8 cellular contexts compared by ENCODE assay signal in the genomic region with DNA sequence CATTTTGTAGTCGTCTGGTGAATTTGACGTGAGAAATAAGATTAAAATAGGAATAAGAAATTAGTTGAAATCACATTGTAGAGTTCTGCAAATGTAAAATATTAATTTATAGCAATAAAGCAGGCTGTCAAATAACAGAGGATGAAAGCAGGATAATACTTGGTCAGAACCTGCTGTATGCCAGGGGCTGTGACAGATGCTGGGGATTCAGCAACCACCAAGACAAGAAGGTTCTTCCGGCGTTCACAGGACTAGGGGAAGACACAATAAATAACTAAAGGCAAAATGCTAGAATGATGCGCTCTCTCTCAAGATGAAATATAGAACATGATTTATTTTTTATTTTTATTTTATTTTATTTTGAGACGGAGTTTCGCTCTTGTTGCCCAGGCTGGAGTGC. TPM values are rescaled to one million over a fixed set of nuclear protein-coding genes. Genes with fewer than 3 reads are reported as not detected.
A peak's percentile ranks its signal among the peaks of the same experiment; 100 is the strongest.
DNase-seq lines count a peak whose midpoint lies in the region; ATAC-seq and TF ChIP-seq lines count a peak whose summit lies in the region.

No MANE protein-coding gene starts in this region.

- H3K9me3 ChIP-seq in left ventricle myocardium inferior (replicated peaks) (no peaks in the 10 kb centered on the region), adipocyte (ENCODE audit: control insufficient read depth, low read length) (no peaks in the 10 kb centered on the region), right lobe of liver (no peaks in the 10 kb centered on the region), vagina (no peaks in the 10 kb centered on the region)

- H3K9ac ChIP-seq in adipocyte (ENCODE audit: low read length) = peak overlapping the region; percentile 89

- TF ChIP-seq POLR2A in right lobe of liver (IDR thresholded peaks at IDR 0.05) (no peak), vagina (IDR thresholded peaks at IDR 0.05) (no peak)

- no peaks in the 10 kb centered on the region for H3K27me3 ChIP-seq in left ventricle myocardium inferior (ENCODE audit: low read depth)
- no peaks in the 10 kb centered on the region for H3K27me3 ChIP-seq in adipocyte (replicated peaks; ENCODE audit: control insufficient read depth, insufficient read depth, low read length)
- no peaks in the 10 kb centered on the region for H3K27me3 ChIP-seq in right lobe of liver
- H3K27me3 ChIP-seq in vagina = no peaks in the 10 kb centered on the region

- WGBS in right lobe of liver (ENCODE audit: insufficient coverage, low coverage, low lambda C conversion rate, missing lambda C conversion rate) = 69% methylated on average over 7 of the region's 7 CpGs

- H3K4me1 ChIP-seq in left ventricle myocardium inferior = peaks cover 14% of the 10 kb centered on the region
- H3K4me1 ChIP-seq in adipocyte (ENCODE audit: control insufficient read depth, insufficient read depth, low read length) = peaks cover 3% of the 10 kb centered on the region
- no peaks in the 10 kb centered on the region for H3K4me1 ChIP-seq in right lobe of liver
- H3K4me1 ChIP-seq in vagina = peaks cover 8% of the 10 kb centered on the region

- DNase-seq in left ventricle myocardium inferior (no peak), cardiac septum (ENCODE audit: low spot score) (no peak), adipocyte (ENCODE audit: low read depth) (no peak), right lobe of liver (no peak), vagina (ENCODE audit: extremely low spot score in 2 of 2) (no peak), T-helper 9 cell (no peak)
- DNase-seq in central memory CD4-positive, alpha-beta T cell = no peak

- H3K27ac ChIP-seq in left ventricle myocardium inferior (replicated peaks) (peak overlapping the region; percentile 98), right lobe of liver (peak overlapping the region; percentile 76 to 83 (median 81)), vagina (peak overlapping the region; percentile 90)

- H3K4me3 ChIP-seq in left ventricle myocardium inferior = peak overlapping the region; percentile 77
- H3K4me3 ChIP-seq in adipocyte (ENCODE audit: low read length) = peak overlapping the region; percentile 93
- H3K4me3 ChIP-seq in right lobe of liver = peak overlapping the region; percentile 50 to 66 (median 60)
- peak overlapping the region; percentile 75 to 85 for H3K4me3 ChIP-seq in vagina

- no peak for ATAC-seq in right lobe of liver
- no peak for ATAC-seq in HG02870 (IDR thresholded peaks at IDR 0.05; ENCODE audit: unreplicated experiment)

- H3K36me3 ChIP-seq in left ventricle myocardium inferior = no peaks in the 10 kb centered on the region
- no peaks in the 10 kb centered on the region for H3K36me3 ChIP-seq in adipocyte (ENCODE audit: control insufficient read depth, insufficient read depth, low read length, severe bottlenecking)
- H3K36me3 ChIP-seq in right lobe of liver = no peaks in the 10 kb centered on the region
- no peaks in the 10 kb centered on the region for H3K36me3 ChIP-seq in vagina

- intact Hi-C loops in left ventricle myocardium inferior (cut with micrococcal nuclease) (no loop called here), cardiac septum (cut with DNase I) (no loop called here), right lobe of liver (cut with DNase I) (no loop called here), vagina (cut with DNase I) (no loop called here)

- TF ChIP-seq CTCF in left ventricle myocardium inferior (IDR thresholded peaks at IDR 0.05; ENCODE audit: borderline replicate concordance) (no peak), right lobe of liver (IDR thresholded peaks at IDR 0.05) (no peak), vagina (IDR thresholded peaks at IDR 0.05) (no peak)

RNA-seq across cellular contexts. Expression of a gene that starts 6.8 kb away (rescaled TPM):
- total RNA-seq in left ventricle myocardium inferior (329 TPM), cardiac septum (316 TPM), right lobe of liver (100 to 1,000 TPM; 144 to 218 (median 173) TPM), vagina (119 TPM)

RNA-seq across cellular contexts. Expression of a gene that starts 14.0 kb away (rescaled TPM):
- total RNA-seq in left ventricle myocardium inferior (not detected), cardiac septum (0.22 TPM), right lobe of liver (under 1 TPM in 4 of 6 experiments, not detected in 2; 0.06 to 0.22 (median 0.10) TPM), vagina (not detected)
